Comparison of ENCODE assay signal across 8 cellular contexts in genomic region chr6:43627008-43627825, GRCh38. TPM values are rescaled to one million over a fixed set of nuclear protein-coding genes. Genes with fewer than 3 reads are reported as not detected.
DNase-seq lines count a peak whose midpoint lies in the region; ATAC-seq and TF ChIP-seq lines count a peak whose summit lies in the region.

No MANE protein-coding gene starts in this region.

- peaks cover 13% of the 10 kb centered on the region for H3K4me1 ChIP-seq in parathyroid adenoma

- peak overlapping the region; percentile 47 for H3K4me2 ChIP-seq in parathyroid adenoma (ENCODE audit: low read length)

- no peaks in the 10 kb centered on the region for H3K27me3 ChIP-seq in parathyroid adenoma (ENCODE audit: control insufficient read depth, insufficient read depth, low read length)

- no peaks in the 10 kb centered on the region for H3K36me3 ChIP-seq in parathyroid adenoma (ENCODE audit: control insufficient read depth, insufficient read depth, low read length)

- no peak for TF ChIP-seq CTCF in parathyroid adenoma (IDR thresholded peaks at IDR 0.05)

- H3K27ac ChIP-seq in parathyroid adenoma, result peak overlapping the region; percentile 80

- H3K27ac Mint-ChIP-seq in activated CD8-positive, alpha-beta T cell treated with anti-CD3 and anti-CD28 coated beads, Interleukin-2, amount 10 ng/mL, durations not matched to agents 7 days and 5 days, result peak overlapping the region; percentile 80

- H3K27me3 Mint-ChIP-seq in activated CD8-positive, alpha-beta T cell treated with anti-CD3 and anti-CD28 coated beads, Interleukin-2, amount 10 ng/mL, durations not matched to agents 7 days and 5 days (ENCODE audit: low read depth), result no peaks in the 10 kb centered on the region

- peaks cover 42% of the 10 kb centered on the region for H3K4me1 Mint-ChIP-seq in activated CD8-positive, alpha-beta T cell treated with anti-CD3 and anti-CD28 coated beads, Interleukin-2, amount 10 ng/mL, durations not matched to agents 7 days and 5 days (ENCODE audit: low read depth)

- POLR2A ChIA-PET in activated CD8-positive, alpha-beta T cell treated with anti-CD3 and anti-CD28 coated beads, Interleukin-2, amount 10 ng/mL, durations not matched to agents 7 days and 5 days (lab: Charles Lee), result interaction anchor here (1.2 to 1.6 kb wide), 3 partner anchors 8 to 12 kb away, joined by 4 read pairs; partner anchors contain the start of gene MAD2L1BP

- H3K9ac ChIP-seq in parathyroid adenoma, result no peak overlapping the region

- peak overlapping the region; percentile 33 for H3K4me3 ChIP-seq in parathyroid adenoma (ENCODE audit: low read depth, low read length)

- H3K9me3 ChIP-seq in parathyroid adenoma (ENCODE audit: control insufficient read depth, low read length), result no peaks in the 10 kb centered on the region

- no peaks in the 10 kb centered on the region for H3K9me3 Mint-ChIP-seq in activated CD8-positive, alpha-beta T cell treated with anti-CD3 and anti-CD28 coated beads, Interleukin-2, amount 10 ng/mL, durations not matched to agents 7 days and 5 days (ENCODE audit: insufficient read depth)

- DNase-seq in SIG-M5 treated with dmso at 0.1 percent for 504 hours (lab: John Stamatoyannopoulos, UW; ENCODE audit: unreplicated experiment) (peak; percentile 9), SIG-M5 (lab: John Stamatoyannopoulos, UW) (no peak), NCI-H1092 treated with DMSO at 0.1 percent for 48 hours (lab: John Stamatoyannopoulos, UW) (peak; percentile 50), glomerular visceral epithelial cell (ENCODE audit: extremely low spot score) (peak; percentile 96), NCI-H128 (lab: John Stamatoyannopoulos, UW; ENCODE audit: unreplicated experiment) (no peak), activated gamma-delta T cell treated with Interleukin-2 at 50 U/mL for 16 hours (no peak)
- DNase-seq in activated CD8-positive, alpha-beta T cell treated with anti-CD3 and anti-CD28 coated beads, Interleukin-2, amount 10 ng/mL, durations not matched to agents 7 days and 5 days, result peak; percentile 29

- H3K36me3 Mint-ChIP-seq in activated CD8-positive, alpha-beta T cell treated with anti-CD3 and anti-CD28 coated beads, Interleukin-2, amount 10 ng/mL, durations not matched to agents 7 days and 5 days (ENCODE audit: low read depth), result peaks cover 58% of the 10 kb centered on the region

- no peaks in the 10 kb centered on the region for H3K79me2 ChIP-seq in parathyroid adenoma

- peak overlapping the region; percentile 99 for H3K4me3 Mint-ChIP-seq in activated CD8-positive, alpha-beta T cell treated with anti-CD3 and anti-CD28 coated beads, Interleukin-2, amount 10 ng/mL, durations not matched to agents 7 days and 5 days

- no peak for ATAC-seq in activated CD8-positive, alpha-beta T cell treated with anti-CD3 and anti-CD28 coated beads, Interleukin-2, amount 10 ng/mL, durations not matched to agents 7 days and 5 days

- CTCF ChIA-PET in activated CD8-positive, alpha-beta T cell treated with anti-CD3 and anti-CD28 coated beads, Interleukin-2, amount 10 ng/mL, durations not matched to agents 7 days and 5 days (lab: Charles Lee), result no interaction called here

- no peak overlapping the region for H2AFZ ChIP-seq in parathyroid adenoma

RNA-seq across cellular contexts. Expression of gene GTPBP2, which starts 1.8 kb away (rescaled TPM):
- total RNA-seq in activated CD8-positive, alpha-beta T cell treated with anti-CD3 and anti-CD28 coated beads, Interleukin-2, amount 10 ng/mL, durations not matched to agents 7 days and 5 days, result 10 to 100 TPM; 94.3 to 99.4 TPM

RNA-seq across cellular contexts. Expression of gene MAD2L1BP, which starts 8.4 kb away (rescaled TPM):
- total RNA-seq in activated CD8-positive, alpha-beta T cell treated with anti-CD3 and anti-CD28 coated beads, Interleukin-2, amount 10 ng/mL, durations not matched to agents 7 days and 5 days, result 10 to 100 TPM; 44.2 to 44.6 TPM

RNA-seq across cellular contexts. Expression of gene RSPH9, which starts 17.6 kb away (rescaled TPM):
- not detected for total RNA-seq in activated CD8-positive, alpha-beta T cell treated with anti-CD3 and anti-CD28 coated beads, Interleukin-2, amount 10 ng/mL, durations not matched to agents 7 days and 5 days

RNA-seq across cellular contexts. Expression of gene POLH, which starts 51.2 kb away (rescaled TPM):
- total RNA-seq in activated CD8-positive, alpha-beta T cell treated with anti-CD3 and anti-CD28 coated beads, Interleukin-2, amount 10 ng/mL, durations not matched to agents 7 days and 5 days, result 10 to 100 TPM; 73.1 to 75.2 TPM

RNA-seq across cellular contexts. Expression of gene XPO5, which starts 51.4 kb away (rescaled TPM):
- total RNA-seq in activated CD8-positive, alpha-beta T cell treated with anti-CD3 and anti-CD28 coated beads, Interleukin-2, amount 10 ng/mL, durations not matched to agents 7 days and 5 days, result 10 to 100 TPM; 57.6 to 62.1 TPM

Comparison
In these comparisons a context has a peak if more than half of its experiments do, and no peak if none do; other contexts are left out.
1. DNase-seq: peak in SIG-M5 treated with dmso at 0.1 percent for 504 hours (single experiment), NCI-H1092 treated with DMSO at 0.1 percent for 48 hours (single experiment), activated CD8-positive, alpha-beta T cell treated with anti-CD3 and anti-CD28 coated beads, Interleukin-2, amount 10 ng/mL, durations not matched to agents 7 days and 5 days (single experiment) and glomerular visceral epithelial cell (single experiment); none in SIG-M5 (single experiment), NCI-H128 (single experiment) and activated gamma-delta T cell treated with Interleukin-2 at 50 U/mL for 16 hours (single experiment).